ENCODE assay signal across 20 cellular contexts in genomic region chr9:107106416-107106815, GRCh38.
"Had no signal": no experiment of that assay in that cellular context is flagged by ENCODE, and none has a peak within 500 bp of the region (broad histone marks: within the 10 kb centered on the region; RNA-seq: fewer than 3 reads in every experiment).

No MANE protein-coding gene starts in this region.

- DNase-seq: dermis blood vessel endothelial cell; dorsolateral prefrontal cortex; effector CD4-positive, alpha-beta T cell; effector memory CD4-positive, alpha-beta T cell; esophagus squamous epithelium; foreskin fibroblast; foreskin melanocyte; gastrocnemius medialis; glutamatergic neuron; head of caudate nucleus; heart right ventricle; left cardiac atrium; left lung; left ventricle myocardium superior; lower lobe of right lung; mesenchymal stem cell; mucosa of descending colon; naive B cell had no signal

- H3K4me1 ChIP-seq: esophagus squamous epithelium, heart right ventricle, left lung, lower lobe of right lung had no signal

- H3K27me3 ChIP-seq: esophagus squamous epithelium, gastrocnemius medialis, left lung had no signal

- H3K27ac Mint-ChIP-seq: mesothelial cell of epicardium, naive B cell had no signal

- H3K36me3 Mint-ChIP-seq: mesothelial cell of epicardium had no signal

- H3K4me1 Mint-ChIP-seq: mesothelial cell of epicardium, naive B cell had no signal

- H3K9me3 Mint-ChIP-seq: mesothelial cell of epicardium, naive B cell had no signal

- H3K9me3 ChIP-seq: esophagus squamous epithelium, gastrocnemius medialis, heart right ventricle, left lung, lower lobe of right lung, mucosa of descending colon had no signal

- H3K27ac ChIP-seq: coronary artery, dorsolateral prefrontal cortex, esophagus squamous epithelium, gastrocnemius medialis, heart right ventricle, left lung, lower lobe of right lung had no signal

- H3K4me3 ChIP-seq: coronary artery, dorsolateral prefrontal cortex, esophagus squamous epithelium, gastrocnemius medialis, heart right ventricle, left lung, lower lobe of right lung, mucosa of descending colon had no signal

- ATAC-seq: gastrocnemius medialis, heart right ventricle, left cardiac atrium, left lung, left ventricle myocardium superior, lower lobe of right lung had no signal

- H3K36me3 ChIP-seq: esophagus squamous epithelium, gastrocnemius medialis, heart right ventricle, left lung, lower lobe of right lung had no signal

- H3K4me3 Mint-ChIP-seq: mesothelial cell of epicardium, naive B cell had no signal
